In genomic region chr20:53608456-53609413, GRCh38 we compare ENCODE assay signal across 8 cellular contexts. TPM values are rescaled to one million over a fixed set of nuclear protein-coding genes. Genes with fewer than 3 reads are reported as not detected.
DNase-seq lines count a peak whose midpoint lies in the region; ATAC-seq and TF ChIP-seq lines count a peak whose summit lies in the region.

No MANE protein-coding gene starts in this region.

- H3K36me3 ChIP-seq in left lung = no peaks in the 10 kb centered on the region
- no peaks in the 10 kb centered on the region for H3K36me3 ChIP-seq in upper lobe of left lung

- peaks cover 12% of the 10 kb centered on the region for H3K36me3 Mint-ChIP-seq in activated naive CD8-positive, alpha-beta T cell treated with anti-CD3 and anti-CD28 coated beads, Interleukin-2, amount 10 ng/mL, durations not matched to agents 7 days and 5 days

- H3K27me3 ChIP-seq in left lung (peaks cover 0 to 38% of the 10 kb centered on the region in 2 donors), upper lobe of left lung (no peaks in the 10 kb centered on the region), dorsolateral prefrontal cortex (no peaks in the 10 kb centered on the region)

- H3K27ac ChIP-seq in left lung (peak overlapping the region; percentile 57 to 88), upper lobe of left lung (peak overlapping the region; percentile 41 to 83 (median 74)), dorsolateral prefrontal cortex (peak overlapping the region in 21 of 59 donors; percentile 10 to 70 (median 38))

- peak; percentile 23 for DNase-seq in activated naive CD4-positive, alpha-beta T cell treated with Interleukin-2 at 50 U/mL for 16 hours
- DNase-seq in activated naive CD4-positive, alpha-beta T cell treated with anti-CD3 and anti-CD28 coated beads, Interleukin-2, amount 50 U/mL, for 16 hours = no peak
- DNase-seq in activated naive CD8-positive, alpha-beta T cell treated with anti-CD3 and anti-CD28 coated beads, Interleukin-2, amount 10 ng/mL, durations not matched to agents 7 days and 5 days = peak; percentile 39
- DNase-seq in left lung = peak in 1 of 2 donors; percentile 61
- DNase-seq in upper lobe of left lung = peak; percentile 33 to 59
- DNase-seq in dorsolateral prefrontal cortex = no peak
- no peak for DNase-seq in foreskin fibroblast

- POLR2A ChIA-PET in activated naive CD8-positive, alpha-beta T cell treated with anti-CD3 and anti-CD28 coated beads, Interleukin-2, amount 10 ng/mL, durations not matched to agents 7 days and 5 days (lab: Charles Lee) = interaction anchor here (0.6 to 4.3 kb wide), 23 partner anchors 9 to 327 kb away, joined by 3 to 58 read pairs (median 5); partner anchors contain the start of gene ZNF217

- H3K4me3 ChIP-seq in left lung (no peak overlapping the region), upper lobe of left lung (peak overlapping the region in 1 of 4 donors; percentile 5), dorsolateral prefrontal cortex (peak overlapping the region in 4 of 59 donors; percentile 3 to 14 (median 4)), foreskin fibroblast (ENCODE audit: low read depth in 1 of 2, low read length in 2 of 2) (no peak overlapping the region)

- TF ChIP-seq CTCF in left lung (IDR thresholded peaks at IDR 0.05) (no peak), upper lobe of left lung (IDR thresholded peaks at IDR 0.05) (no peak), dorsolateral prefrontal cortex (IDR thresholded peaks at IDR 0.05 in 54 of 56, conservative IDR thresholded peaks at IDR 0.05 in 2 of 56; ENCODE audit: low read depth in 1 of 56, partially characterized antibody in 56 of 56) (no peak), foreskin fibroblast (IDR thresholded peaks at IDR 0.05; ENCODE audit: low read depth, low read length) (no peak)

- peaks cover 19 to 41% of the 10 kb centered on the region in 2 donors for H3K4me1 ChIP-seq in left lung
- H3K4me1 ChIP-seq in upper lobe of left lung = peaks cover 15 to 26% (median 17%) of the 10 kb centered on the region in 4 donors

- intact Hi-C loops in left lung (cut with DNase I) (no loop called here), dorsolateral prefrontal cortex (cut with DNase I) (no loop called here)

- H3K27me3 Mint-ChIP-seq in activated naive CD8-positive, alpha-beta T cell treated with anti-CD3 and anti-CD28 coated beads, Interleukin-2, amount 10 ng/mL, durations not matched to agents 7 days and 5 days = no peaks in the 10 kb centered on the region

- no peak for ATAC-seq in activated naive CD8-positive, alpha-beta T cell treated with anti-CD3 and anti-CD28 coated beads, Interleukin-2, amount 10 ng/mL, durations not matched to agents 7 days and 5 days (ENCODE audit: low read depth)
- peak; percentile 41 for ATAC-seq in left lung
- ATAC-seq in upper lobe of left lung (ENCODE audit: low FRiP score in 2 of 2) = peak in 1 of 2 donors; percentile 60
- ATAC-seq in HG02970 (IDR thresholded peaks at IDR 0.05; ENCODE audit: low FRiP score, unreplicated experiment) = no peak

- peaks cover 33% of the 10 kb centered on the region for H3K4me1 Mint-ChIP-seq in activated naive CD8-positive, alpha-beta T cell treated with anti-CD3 and anti-CD28 coated beads, Interleukin-2, amount 10 ng/mL, durations not matched to agents 7 days and 5 days

- no peaks in the 10 kb centered on the region for H3K9me3 ChIP-seq in left lung
- H3K9me3 ChIP-seq in upper lobe of left lung = no peaks in the 10 kb centered on the region

- no peaks in the 10 kb centered on the region for H3K9me3 Mint-ChIP-seq in activated naive CD8-positive, alpha-beta T cell treated with anti-CD3 and anti-CD28 coated beads, Interleukin-2, amount 10 ng/mL, durations not matched to agents 7 days and 5 days

- H3K27ac Mint-ChIP-seq in activated naive CD8-positive, alpha-beta T cell treated with anti-CD3 and anti-CD28 coated beads, Interleukin-2, amount 10 ng/mL, durations not matched to agents 7 days and 5 days = peak overlapping the region; percentile 94

- 68 to 78% methylated on average over 29 to 35 of the region's 35 CpGs for WGBS in upper lobe of left lung, 2 donors

- TF ChIP-seq POLR2A in upper lobe of left lung (IDR thresholded peaks at IDR 0.05) = no peak

- TF ChIP-seq EP300 in upper lobe of left lung (IDR thresholded peaks at IDR 0.05) = no peak

- H3K4me3 Mint-ChIP-seq in activated naive CD8-positive, alpha-beta T cell treated with anti-CD3 and anti-CD28 coated beads, Interleukin-2, amount 10 ng/mL, durations not matched to agents 7 days and 5 days = peak overlapping the region; percentile 87

RNA-seq across cellular contexts. Expression of gene ZNF217, which starts 15.1 kb away (rescaled TPM):
- 100 to 1,000 TPM; 133 to 144 TPM for total RNA-seq in activated naive CD8-positive, alpha-beta T cell treated with anti-CD3 and anti-CD28 coated beads, Interleukin-2, amount 10 ng/mL, durations not matched to agents 7 days and 5 days
- 10 to 100 TPM; 23.6 to 35.4 TPM for total RNA-seq in left lung
- 10 to 100 TPM; 18.7 to 38.4 (median 33.9) TPM for total RNA-seq in upper lobe of left lung
- total RNA-seq in dorsolateral prefrontal cortex = 10 to 100 TPM in 20 of 120 experiments, 1 to 10 TPM in 100; 3.0 to 16.2 (median 7.4) TPM

Comparison
In these comparisons a context has a peak if more than half of its experiments do, and no peak if none do; other contexts are left out.
1. DNase-seq: peak in activated naive CD4-positive, alpha-beta T cell treated with Interleukin-2 at 50 U/mL for 16 hours (single experiment), activated naive CD8-positive, alpha-beta T cell treated with anti-CD3 and anti-CD28 coated beads, Interleukin-2, amount 10 ng/mL, durations not matched to agents 7 days and 5 days (single experiment) and upper lobe of left lung (2 of 2); none in activated naive CD4-positive, alpha-beta T cell treated with anti-CD3 and anti-CD28 coated beads, Interleukin-2, amount 50 U/mL, for 16 hours (single experiment), dorsolateral prefrontal cortex (0 of 10) and foreskin fibroblast (0 of 2).